Comparison of ENCODE assay signal across 13 cellular contexts in the genomic region with DNA sequence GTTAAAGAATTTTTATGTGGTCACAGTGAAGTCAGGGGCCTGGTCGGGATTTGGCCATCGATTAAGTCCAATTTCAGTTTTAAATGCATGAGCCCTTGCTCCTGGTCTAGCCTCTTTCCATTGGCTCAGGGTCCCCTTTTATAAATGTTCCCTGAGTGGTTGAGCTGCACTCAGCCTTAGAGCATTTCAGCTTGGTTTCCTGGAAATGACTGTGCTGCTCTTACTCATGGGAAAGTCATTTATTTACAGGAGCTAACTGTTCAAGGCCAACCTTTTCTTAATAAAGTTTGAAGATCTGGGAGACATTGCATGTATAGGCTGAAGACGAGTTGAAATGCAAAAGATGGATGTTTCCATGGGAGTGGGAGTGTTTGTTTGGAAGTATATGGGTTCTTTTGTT.
DNase-seq lines count a peak whose midpoint lies in the region; TF ChIP-seq lines count a peak whose summit lies in the region.
"Had no signal": no experiment of that assay in that cellular context is flagged by ENCODE, and none has a peak within 500 bp of the region (broad histone marks: within the 10 kb centered on the region; RNA-seq: fewer than 3 reads in every experiment).

No MANE protein-coding gene starts in this region.

- no peak for TF ChIP-seq CTCF in nephron progenitor cell (IDR thresholded peaks at IDR 0.05)

- no peaks in the 10 kb centered on the region for H3K4me1 Mint-ChIP-seq in nephron progenitor cell

- H3K9me3 ChIP-seq in MG63 (no peaks in the 10 kb centered on the region), mesodermal cell (ENCODE audit: control insufficient read depth, low read length) (peaks cover 4% of the 10 kb centered on the region)
- H3K9me3 ChIP-seq: BE2C, ovary had no signal

- no peaks in the 10 kb centered on the region for H3K4me1 ChIP-seq in mesodermal cell (ENCODE audit: control insufficient read depth, insufficient read depth, low read length, poor library complexity, severe bottlenecking)
- H3K4me1 ChIP-seq: BE2C had no signal

- 72 to 82% methylated on average over 3 of the region's 3 CpGs for WGBS in mesodermal cell (ENCODE audit: insufficient coverage in 2 of 2), 2 experiments

- no peak overlapping the region for H3K4me3 Mint-ChIP-seq in nephron progenitor cell
- H3K4me3 Mint-ChIP-seq: effector memory CD8-positive, alpha-beta T cell had no signal

- no peaks in the 10 kb centered on the region for H3K27me3 ChIP-seq in MG63
- H3K27me3 ChIP-seq: BE2C, ovary had no signal

- peaks cover 6% of the 10 kb centered on the region for H3K36me3 Mint-ChIP-seq in nephron progenitor cell (ENCODE audit: low read depth)

- H3K36me3 ChIP-seq in MG63: no peaks in the 10 kb centered on the region
- H3K36me3 ChIP-seq in mesodermal cell (ENCODE audit: control insufficient read depth, insufficient read depth, low read length): no peaks in the 10 kb centered on the region
- H3K36me3 ChIP-seq: BE2C, ovary had no signal

- peak overlapping the region; percentile 66 for H3K27ac ChIP-seq in mesodermal cell (ENCODE audit: low read depth, low read length, severe bottlenecking)

- H3K9me3 Mint-ChIP-seq in nephron progenitor cell: peaks cover 20% of the 10 kb centered on the region

- H3K4me3 ChIP-seq in MG63 (no peak overlapping the region), mesodermal cell (ENCODE audit: extremely low read depth, insufficient read depth, low read length, poor library complexity, severe bottlenecking) (no peak overlapping the region)
- H3K4me3 ChIP-seq: ovary had no signal

- H3K27ac Mint-ChIP-seq in nephron progenitor cell: no peak overlapping the region
- H3K27ac Mint-ChIP-seq: effector memory CD8-positive, alpha-beta T cell had no signal

- H3K27me3 Mint-ChIP-seq in nephron progenitor cell (ENCODE audit: low read depth, poor library complexity): peaks cover 4% of the 10 kb centered on the region

- peak; percentile 10 for DNase-seq in Daoy (ENCODE audit: low read depth)
- DNase-seq in MG63: peak; percentile 35
- DNase-seq in dermis blood vessel endothelial cell: peak; percentile 51
- no peak for DNase-seq in nephron progenitor cell
- no peak for DNase-seq in activated CD8-positive, alpha-beta memory T cell treated with anti-CD3 and anti-CD28 coated beads for 24 hours
- no peak for DNase-seq in DMS79 (lab: John Stamatoyannopoulos, UW)
- no peak for DNase-seq in NCI-H1930 (lab: John Stamatoyannopoulos, UW)
- DNase-seq: activated T-cell treated with anti-CD3 and anti-CD28 coated beads, Interleukin-2, amount 50 U/mL, for 1 hour; BE2C; DND-41; effector memory CD8-positive, alpha-beta T cell had no signal

Comparison
In these comparisons a context has a peak if more than half of its experiments do, and no peak if none do; other contexts are left out.
1. DNase-seq: peak in Daoy (single experiment), MG63 (single experiment) and dermis blood vessel endothelial cell (single experiment); none in nephron progenitor cell (single experiment), activated CD8-positive, alpha-beta memory T cell treated with anti-CD3 and anti-CD28 coated beads for 24 hours (single experiment), DMS79 (single experiment) and NCI-H1930 (0 of 2).